8 cellular contexts compared by ENCODE assay signal in genomic region chrX:49184294-49185061, GRCh38. TPM values are rescaled to one million over a fixed set of nuclear protein-coding genes. Genes with fewer than 3 reads are reported as not detected.
A peak's percentile ranks its signal among the peaks of the same experiment; 100 is the strongest.
DNase-seq lines count a peak whose midpoint lies in the region; ATAC-seq and TF ChIP-seq lines count a peak whose summit lies in the region.

No MANE protein-coding gene starts in this region.

- 1% methylated on average over 39 of the region's 39 CpGs for WGBS in HUES64

- H3K4me3 ChIP-seq in GM12875 (ENCODE audit: low read depth, low read length): peak overlapping the region; percentile 59
- peak overlapping the region; percentile 67 for H3K4me3 ChIP-seq in HUES64 (ENCODE audit: low read length)
- peak overlapping the region; percentile 55 for H3K4me3 ChIP-seq in SJSA1
- H3K4me3 ChIP-seq in colonic mucosa: peak overlapping the region; percentile 41

- peak; percentile 67 for ATAC-seq in stimulated activated naive CD8-positive, alpha-beta T cell treated with anti-CD3 and anti-CD28 coated beads, Interleukin-15, Interleukin-2, amounts not matched to agents 100 U/mL and 50 U/mL, for 24 hours

- H3K36me3 ChIP-seq in HUES64 (ENCODE audit: insufficient read depth, low read length): peaks cover 20% of the 10 kb centered on the region
- peaks cover 6% of the 10 kb centered on the region for H3K36me3 ChIP-seq in SJSA1
- no peaks in the 10 kb centered on the region for H3K36me3 ChIP-seq in colonic mucosa

- intact Hi-C loops in colonic mucosa (cut with DNase I): no loop called here

- H3K27ac ChIP-seq in HUES64 (ENCODE audit: low read depth, low read length) (peak overlapping the region; percentile 73; the same call in 1 of the 2 replicates), SJSA1 (no peak overlapping the region), colonic mucosa (peak overlapping the region; percentile 58)

- DNase-seq in A172 (ENCODE audit: low spot score) (peak; percentile 42), SJSA1 (ENCODE audit: low read depth in 1 of 2, low spot score in 2 of 2) (peak; percentile 84 to 96), colonic mucosa (peak; percentile 96), left kidney (ENCODE audit: low read depth, low spot score) (peak; percentile 95), globus pallidus (ENCODE audit: low spot score) (no peak)
- peak; percentile 54 for DNase-seq in stimulated activated naive CD8-positive, alpha-beta T cell treated with anti-CD3 and anti-CD28 coated beads, Interleukin-15, Interleukin-2, amounts not matched to agents 100 U/mL and 50 U/mL, for 24 hours

- H3K9me3 ChIP-seq in HUES64 (ENCODE audit: insufficient read depth, low read depth, low read length) (no peaks in the 10 kb centered on the region), SJSA1 (replicated peaks) (no peaks in the 10 kb centered on the region), colonic mucosa (no peaks in the 10 kb centered on the region)

- TF ChIP-seq CTCF in GM12875 (IDR thresholded peaks at IDR 0.05; ENCODE audit: borderline replicate concordance, insufficient read depth, low read depth, low read length): no peak
- no peak for TF ChIP-seq CTCF in colonic mucosa (IDR thresholded peaks at IDR 0.05)

- H3K4me1 ChIP-seq in HUES64 (ENCODE audit: insufficient read depth, low read length): no peaks in the 10 kb centered on the region; the same call in 1 of the 2 replicates
- peaks cover 19% of the 10 kb centered on the region for H3K4me1 ChIP-seq in SJSA1 (replicated peaks)
- no peaks in the 10 kb centered on the region for H3K4me1 ChIP-seq in colonic mucosa

- H3K9ac ChIP-seq in HUES64 (ENCODE audit: low read depth, low read length): no peak overlapping the region
- peak overlapping the region; percentile 56 to 67 for H3K9ac ChIP-seq in colonic mucosa (ENCODE audit: low read depth in 2 of 2, low read length in 2 of 2)

- H3K27me3 ChIP-seq in HUES64 (ENCODE audit: insufficient read depth, low read length) (no peaks in the 10 kb centered on the region), SJSA1 (replicated peaks) (no peaks in the 10 kb centered on the region), colonic mucosa (no peaks in the 10 kb centered on the region)

RNA-seq across cellular contexts. Expression of gene PRICKLE3, which starts 1.7 kb away (rescaled TPM):
- total RNA-seq in A172 (2014; rRNA removed; shearing (Covaris generic)): 2.8 and 2.9 TPM in 2 replicates
- polyA plus RNA-seq in HUES64 (2013, experiment 1 of 2): 5.7 TPM
- polyA plus RNA-seq in HUES64 (2013, experiment 2 of 2): 5.5 TPM
- total RNA-seq in SJSA1 (2014; rRNA removed; shearing (Covaris generic)): 2.4 and 3.6 TPM in 2 replicates
- total RNA-seq in colonic mucosa: 10 to 100 TPM; 16.7 to 25.5 TPM

RNA-seq across cellular contexts. Expression of gene PLP2, which starts 12.8 kb away (rescaled TPM):
- 70.3 and 80.8 TPM in 2 replicates for total RNA-seq in A172 (2014; rRNA removed; shearing (Covaris generic))
- polyA plus RNA-seq in HUES64 (2013, experiment 1 of 2): 2.8 TPM
- 3.8 TPM for polyA plus RNA-seq in HUES64 (2013, experiment 2 of 2)
- total RNA-seq in SJSA1 (2014; rRNA removed; shearing (Covaris generic)): 48.3 and 63.8 TPM in 2 replicates
- total RNA-seq in colonic mucosa: 100 to 1,000 TPM; 157 to 227 TPM

RNA-seq across cellular contexts. Expression of gene SYP, which starts 15.5 kb away (rescaled TPM):
- 0.05 and 0.48 TPM in 2 replicates for total RNA-seq in A172 (2014; rRNA removed; shearing (Covaris generic))
- polyA plus RNA-seq in HUES64 (2013, experiment 1 of 2): 3.6 TPM
- 3.9 TPM for polyA plus RNA-seq in HUES64 (2013, experiment 2 of 2)
- 0.16 and 0.53 TPM in 2 replicates for total RNA-seq in SJSA1 (2014; rRNA removed; shearing (Covaris generic))
- 1 to 10 TPM; 6.4 to 7.4 TPM for total RNA-seq in colonic mucosa

RNA-seq across cellular contexts. Expression of gene MAGIX, which starts 21.9 kb away (rescaled TPM):
- total RNA-seq in A172 (2014; rRNA removed; shearing (Covaris generic)): 0.36 and 1.8 TPM in 2 replicates
- 0.20 TPM for polyA plus RNA-seq in HUES64 (2013, experiment 1 of 2)
- 0.57 TPM for polyA plus RNA-seq in HUES64 (2013, experiment 2 of 2)
- total RNA-seq in SJSA1 (2014; rRNA removed; shearing (Covaris generic)): 1.00 TPM in 1 of 2 replicates, not detected in the other
- total RNA-seq in colonic mucosa: 10 to 100 TPM in 1 of 2 donors, 1 to 10 TPM in 1; 4.3 to 14.7 TPM

RNA-seq across cellular contexts. Expression of gene CACNA1F, which starts 48.7 kb away (rescaled TPM):
- not detected in 2 replicates for total RNA-seq in A172 (2014; rRNA removed; shearing (Covaris generic))
- polyA plus RNA-seq in HUES64 (2013, experiment 1 of 2): 0.15 TPM
- 0.19 TPM for polyA plus RNA-seq in HUES64 (2013, experiment 2 of 2)
- total RNA-seq in SJSA1 (2014; rRNA removed; shearing (Covaris generic)): not detected in 2 replicates
- total RNA-seq in colonic mucosa: 1 to 10 TPM; 1.0 TPM
